In genomic region chr14:69493038-69493437, GRCh38 we compare ENCODE assay signal across 31 cellular contexts. TPM values are rescaled to one million over a fixed set of nuclear protein-coding genes. Genes with fewer than 3 reads are reported as not detected.
"Had no signal": no experiment of that assay in that cellular context is flagged by ENCODE, and none has a peak within 500 bp of the region (broad histone marks: within the 10 kb centered on the region; RNA-seq: fewer than 3 reads in every experiment).

No MANE protein-coding gene starts in this region.

- H3K36me3 ChIP-seq: adrenal gland, gastrocnemius medialis, WERI-Rb-1 had no signal

- H3K4me3 ChIP-seq: adrenal gland, body of pancreas, coronary artery, dorsolateral prefrontal cortex, gastrocnemius medialis had no signal

- H3K4me1 ChIP-seq: adrenal gland, body of pancreas, foreskin keratinocyte had no signal

- ATAC-seq: activated CD4-positive, CD25-positive, alpha-beta regulatory T cell treated with anti-CD3 and anti-CD28 coated beads, Interleukin-2, amount 50 U/mL, for 24 hours; activated CD8-positive, alpha-beta T cell treated with anti-CD3 and anti-CD28 coated beads for 36 hours; activated naive CD8-positive, alpha-beta T cell treated with anti-CD3 and anti-CD28 coated beads, Interleukin-2, amount 50 U/mL, for 24 hours; activated T-cell treated with anti-CD3 and anti-CD28 coated beads, Interleukin-2, amount 50 U/mL, for 4 hours; activated T-helper 17 cell treated with anti-CD3 and anti-CD28 coated beads, Interleukin-2, amount 50 U/mL, for 72 hours; body of pancreas; esophagus mucosa; foreskin keratinocyte; gastrocnemius medialis; T-helper 17 cell had no signal

- H3K27ac ChIP-seq: adrenal gland, body of pancreas, coronary artery, dorsolateral prefrontal cortex, foreskin keratinocyte, gastrocnemius medialis, WERI-Rb-1 had no signal

- H3K27me3 ChIP-seq: adrenal gland, body of pancreas, gastrocnemius medialis had no signal

- DNase-seq: activated B cell treated with CpG ODN at 0.5 μM for 24 hours; activated CD4-positive, alpha-beta T cell treated with anti-CD3 and anti-CD28 coated beads for 48 hours; activated CD4-positive, alpha-beta T cell treated with anti-CD3 and anti-CD28 coated beads, Interleukin-2, amount 50 U/mL, for 1 hour; activated CD4-positive, alpha-beta T cell treated with anti-CD3 and anti-CD28 coated beads, Interleukin-2, amount 50 U/mL, for 48 hours; activated CD8-positive, alpha-beta memory T cell treated with anti-CD3 and anti-CD28 coated beads for 24 hours; activated CD8-positive, alpha-beta T cell treated with anti-CD3 and anti-CD28 coated beads for 36 hours; activated effector memory CD4-positive, alpha-beta T cell treated with Interleukin-2 at 50 U/mL for 16 hours; activated naive CD4-positive, alpha-beta T cell treated with anti-CD3 and anti-CD28 coated beads for 36 hours; activated naive CD8-positive, alpha-beta T cell treated with anti-CD3 and anti-CD28 coated beads for 36 hours; activated naive CD8-positive, alpha-beta T cell treated with anti-CD3 and anti-CD28 coated beads, Interleukin-2, amount 50 U/mL, for 24 hours; activated T-cell treated with anti-CD3 and anti-CD28 coated beads, Interleukin-2, amount 50 U/mL, for 4 hours; adrenal gland; amygdala; aorta; body of pancreas; central memory CD4-positive, alpha-beta T cell; cerebellar nuclear complex; effector memory CD4-positive, alpha-beta T cell; endodermal cell; foreskin keratinocyte; gastrocnemius medialis; glutamatergic neuron; T-helper 1 cell; T-helper 17 cell; T1000; WERI-Rb-1 had no signal

- H3K9me3 ChIP-seq: adrenal gland, body of pancreas, gastrocnemius medialis had no signal

RNA-seq across cellular contexts. Expression of gene PLEKHD1, which starts 8.5 kb away (rescaled TPM):
- total RNA-seq: activated naive CD4-positive, alpha-beta T cell treated with anti-CD3 and anti-CD28 coated beads for 36 hours; esophagus mucosa; foreskin keratinocyte had no signal
- polyA plus RNA-seq: foreskin keratinocyte had no signal
